ENCODE assay signal across 8 cellular contexts in the genomic region with DNA sequence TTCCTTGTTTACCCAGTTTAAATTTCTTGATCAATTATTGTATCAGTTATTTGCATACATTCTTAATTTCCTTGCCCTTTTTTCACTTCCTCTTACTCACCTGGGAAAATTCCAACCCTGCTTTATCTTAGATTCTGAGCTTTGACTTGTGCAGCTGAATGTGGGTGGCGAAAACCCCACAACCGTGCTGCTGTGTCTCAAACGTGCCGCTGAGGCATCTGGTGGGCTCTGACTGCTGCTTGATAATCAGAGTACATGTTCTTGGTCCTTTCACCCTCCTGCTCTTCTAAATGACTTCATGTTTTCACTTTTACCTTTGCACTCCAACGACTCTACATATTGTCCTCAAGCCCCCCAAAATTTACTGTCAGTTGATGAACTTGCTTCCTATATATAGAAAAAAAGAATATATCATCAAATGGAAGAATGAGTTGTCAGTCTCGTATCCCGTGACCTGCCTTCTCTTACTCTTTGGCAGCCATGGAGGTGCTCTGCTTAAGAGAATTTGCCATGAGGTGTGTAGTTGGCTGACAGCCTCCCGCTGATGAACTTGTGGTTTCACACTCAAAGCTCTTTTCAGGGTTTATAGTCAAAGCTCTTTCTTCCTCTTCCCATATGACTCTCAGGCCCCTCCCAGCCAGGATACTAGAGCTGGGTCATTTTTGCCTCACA. TPM values are rescaled to one million over a fixed set of nuclear protein-coding genes. Genes with fewer than 3 reads are reported as not detected.
DNase-seq lines count a peak whose midpoint lies in the region; ATAC-seq and TF ChIP-seq lines count a peak whose summit lies in the region.

No MANE protein-coding gene starts in this region.

- no peaks in the 10 kb centered on the region for H3K36me3 ChIP-seq in Peyer's patch

- peak overlapping the region in 1 of 4 donors; percentile 68 for H3K27ac ChIP-seq in Peyer's patch

- DNase-seq in Peyer's patch (peak in 2 of 3 donors; percentile 60 to 62), medulla oblongata (ENCODE audit: extremely low spot score) (peak; percentile 43), SW 1271 (lab: John Stamatoyannopoulos, UW) (no peak), foreskin melanocyte (no peak), NCI-H524 (lab: John Stamatoyannopoulos, UW) (no peak), GM03348 (ENCODE audit: low spot score) (no peak)

- H3K4me1 ChIP-seq in Peyer's patch, result peaks cover 0 to 8% (median 0%) of the 10 kb centered on the region in 4 donors

- H3K9me3 ChIP-seq in Peyer's patch, result no peaks in the 10 kb centered on the region

- H3K27me3 ChIP-seq in Peyer's patch, result no peaks in the 10 kb centered on the region

- no peak for TF ChIP-seq CTCF in Peyer's patch (IDR thresholded peaks at IDR 0.05)

- TF ChIP-seq POLR2A in Peyer's patch (IDR thresholded peaks at IDR 0.05), result no peak

- ATAC-seq in GM18519 (IDR thresholded peaks at IDR 0.05; ENCODE audit: low FRiP score, unreplicated experiment) (peak; percentile 75), HG02642 (IDR thresholded peaks at IDR 0.05; ENCODE audit: poor library complexity, unreplicated experiment) (peak; percentile 90)

- no peak overlapping the region for H3K4me3 ChIP-seq in Peyer's patch

RNA-seq across cellular contexts. Expression of gene JAK2, which starts 14.0 kb away (rescaled TPM):
- total RNA-seq in Peyer's patch, result 10 to 100 TPM; 20.7 to 40.4 (median 22.6) TPM

Comparison
In these comparisons a context has a peak if more than half of its experiments do, and no peak if none do; other contexts are left out.
1. DNase-seq: peak in Peyer's patch (2 of 3) and medulla oblongata (single experiment); none in SW 1271 (0 of 2), foreskin melanocyte (single experiment), NCI-H524 (0 of 2) and GM03348 (single experiment).